ENCODE assay signal across 16 cellular contexts in genomic region chr7:94481246-94481645, GRCh38. TPM values are rescaled to one million over a fixed set of nuclear protein-coding genes. Genes with fewer than 3 reads are reported as not detected.
A peak's percentile ranks its signal among the peaks of the same experiment; 100 is the strongest.
DNase-seq lines count a peak whose midpoint lies in the region; ATAC-seq, FAIRE-seq and TF ChIP-seq lines count a peak whose summit lies in the region.
"Had no signal": no experiment of that assay in that cellular context is flagged by ENCODE, and none has a peak within 500 bp of the region (broad histone marks: within the 10 kb centered on the region; RNA-seq: fewer than 3 reads in every experiment).

No MANE protein-coding gene starts in this region.

- H3K4me3 ChIP-seq in heart right ventricle: no peak overlapping the region
- H3K4me3 ChIP-seq in endothelial cell of umbilical vein (replicated peaks in 1 of 3; ENCODE audit: insufficient read depth in 1 of 3, low read depth in 1 of 3, low read length in 3 of 3): no peak overlapping the region
- H3K4me3 ChIP-seq: BLaER1 treated with 17β-estradiol and CSF1 and Interleukin-3, amounts not matched to agents 10 nM and 100 nM had no signal

- CTCF ChIA-PET in endothelial cell of umbilical vein (lab: Charles Lee): interaction anchor here (0.8 to 1.5 kb wide), 2 partner anchors 32 to 766 kb away, joined by 3 to 5 read pairs; no protein-coding TSS in a partner anchor

- H2AFZ ChIP-seq in endothelial cell of umbilical vein (ENCODE audit: low read depth, low read length): no peak overlapping the region

- H3K9ac ChIP-seq in endothelial cell of umbilical vein (replicated peaks; ENCODE audit: extremely low read depth, insufficient read depth, low read length): no peak overlapping the region
- H3K9ac ChIP-seq: BLaER1 treated with 17β-estradiol and CSF1 and Interleukin-3, amounts not matched to agents 10 nM and 100 nM had no signal

- peaks cover 0 to 3% of the 10 kb centered on the region in 2 donors for H3K9me3 Mint-ChIP-seq in stimulated activated naive CD8-positive, alpha-beta T cell treated with anti-CD3 and anti-CD28 coated beads, Interleukin-15, amount 100 ng/mL, for 72 hours
- H3K9me3 Mint-ChIP-seq: H9 had no signal

- DNase-seq in heart right ventricle (no peak), left cardiac atrium (no peak), endothelial cell of umbilical vein (ENCODE audit: low read depth, low spot score) (peak; percentile 68), pulmonary artery endothelial cell (ENCODE audit: low read depth, low spot score) (peak; percentile 22)
- DNase-seq in stimulated activated naive CD8-positive, alpha-beta T cell treated with anti-CD3 and anti-CD28 coated beads, Interleukin-15, amount 100 ng/mL, for 72 hours: no peak
- DNase-seq: Caco-2; CD4-positive, CD25-positive, alpha-beta regulatory T cell; DMS79 treated with DMSO at 0.1 percent for 48 hours; GF-D8; H9; IMR-90 had no signal

- H3K4me3 Mint-ChIP-seq in stimulated activated naive CD8-positive, alpha-beta T cell treated with anti-CD3 and anti-CD28 coated beads, Interleukin-15, amount 100 ng/mL, for 72 hours: no peak overlapping the region
- H3K4me3 Mint-ChIP-seq: B cell; CD4-positive, CD25-positive, alpha-beta regulatory T cell; H9 had no signal

- H3K27ac Mint-ChIP-seq in stimulated activated naive CD8-positive, alpha-beta T cell treated with anti-CD3 and anti-CD28 coated beads, Interleukin-15, amount 100 ng/mL, for 72 hours: no peak overlapping the region
- H3K27ac Mint-ChIP-seq: B cell; CD4-positive, CD25-positive, alpha-beta regulatory T cell; H9 had no signal

- BruUV-seq in endothelial cell of umbilical vein (replicated peaks; lab: Mats Ljungman, UMichigan): no TSS peak

- TF ChIP-seq CTCF in heart right ventricle (IDR thresholded peaks at IDR 0.05) (no peak), endothelial cell of umbilical vein (IDR thresholded peaks at IDR 0.05; ENCODE audit: extremely low read depth in 1 of 2, insufficient read depth in 1 of 2, low read depth in 1 of 2, low read length in 2 of 2) (no peak)

- peaks cover 0 to 6% (median 0%) of the 10 kb centered on the region in 9 donors for H3K4me1 ChIP-seq in heart right ventricle
- H3K4me1 ChIP-seq in endothelial cell of umbilical vein (ENCODE audit: control insufficient read depth, extremely low read depth, insufficient read depth, low read length): no peaks in the 10 kb centered on the region
- H3K4me1 ChIP-seq: BLaER1 treated with 17β-estradiol and CSF1 and Interleukin-3, amounts not matched to agents 10 nM and 100 nM; Caco-2 had no signal

- intact Hi-C loops in heart right ventricle (cut with DNase I) (no loop called here), left cardiac atrium (cut with DNase I) (no loop called here), endothelial cell of umbilical vein (cut with micrococcal nuclease) (no loop called here)

- H3K4me2 ChIP-seq in endothelial cell of umbilical vein (ENCODE audit: insufficient read depth, low read length): no peak overlapping the region
- H3K4me2 ChIP-seq: BLaER1 treated with 17β-estradiol and CSF1 and Interleukin-3, amounts not matched to agents 10 nM and 100 nM had no signal

- H4K20me1 ChIP-seq in endothelial cell of umbilical vein (replicated peaks; ENCODE audit: control insufficient read depth, extremely low read depth, insufficient read depth, low read length): no peaks in the 10 kb centered on the region
- H4K20me1 ChIP-seq: BLaER1 treated with 17β-estradiol and CSF1 and Interleukin-3, amounts not matched to agents 10 nM and 100 nM had no signal

- H3K9me1 ChIP-seq in endothelial cell of umbilical vein (replicated peaks; ENCODE audit: control insufficient read depth, extremely low read depth, insufficient read depth, low read length): no peaks in the 10 kb centered on the region

- peak; percentile 74 for FAIRE-seq in endothelial cell of umbilical vein (lab: Jason Lieb, UNC)
- FAIRE-seq: H1, HTR-8/SVneo had no signal

- H3K27ac ChIP-seq in heart right ventricle (peak overlapping the region in 8 of 10 donors; percentile 22 to 73 (median 43)), endothelial cell of umbilical vein (ENCODE audit: insufficient read depth, low read depth, low read length) (no peak overlapping the region)
- H3K27ac ChIP-seq: BLaER1 treated with 17β-estradiol and CSF1 and Interleukin-3, amounts not matched to agents 10 nM and 100 nM had no signal

- 57 to 79% methylated on average over 4 of the region's 4 CpGs for WGBS in heart right ventricle, 2 donors

- no peaks in the 10 kb centered on the region for H3K4me1 Mint-ChIP-seq in stimulated activated naive CD8-positive, alpha-beta T cell treated with anti-CD3 and anti-CD28 coated beads, Interleukin-15, amount 100 ng/mL, for 72 hours
- H3K4me1 Mint-ChIP-seq: B cell; CD4-positive, CD25-positive, alpha-beta regulatory T cell; H9 had no signal

- peaks cover 22% of the 10 kb centered on the region for H3K27me3 Mint-ChIP-seq in stimulated activated naive CD8-positive, alpha-beta T cell treated with anti-CD3 and anti-CD28 coated beads, Interleukin-15, amount 100 ng/mL, for 72 hours

- no peak for TF ChIP-seq POLR2A in endothelial cell of umbilical vein (IDR thresholded peaks at IDR 0.05; ENCODE audit: low read depth, low read length)

- no peaks in the 10 kb centered on the region for H3K79me2 ChIP-seq in endothelial cell of umbilical vein (ENCODE audit: control insufficient read depth, insufficient read depth, low read length)

- dilution Hi-C loops in endothelial cell of umbilical vein (cut with MboI; ENCODE audit: extremely low pct_ligation_motif_present, low sequenced_read_pairs): no loop called here

- H3K9me3 ChIP-seq in heart right ventricle: no peaks in the 10 kb centered on the region
- no peaks in the 10 kb centered on the region for H3K9me3 ChIP-seq in endothelial cell of umbilical vein (replicated peaks; ENCODE audit: control insufficient read depth, insufficient read depth, low read length)
- H3K9me3 ChIP-seq: BLaER1 treated with 17β-estradiol and CSF1 and Interleukin-3, amounts not matched to agents 10 nM and 100 nM; Caco-2 had no signal

- peaks cover 0 to 6% (median 0%) of the 10 kb centered on the region in 7 donors for H3K27me3 ChIP-seq in heart right ventricle
- H3K27me3 ChIP-seq in endothelial cell of umbilical vein (ENCODE audit: control insufficient read depth in 2 of 2, insufficient read depth in 2 of 2, low read length in 2 of 2): peaks cover 0 to 3% of the 10 kb centered on the region in 2 experiments
- H3K27me3 ChIP-seq: BLaER1 treated with 17β-estradiol and CSF1 and Interleukin-3, amounts not matched to agents 10 nM and 100 nM had no signal

- no peaks in the 10 kb centered on the region for H3K36me3 ChIP-seq in heart right ventricle
- H3K36me3 ChIP-seq in endothelial cell of umbilical vein (ENCODE audit: control insufficient read depth in 2 of 2, extremely low read depth in 1 of 2, insufficient read depth in 2 of 2, low read length in 2 of 2): no peaks in the 10 kb centered on the region
- H3K36me3 ChIP-seq: BLaER1 treated with 17β-estradiol and CSF1 and Interleukin-3, amounts not matched to agents 10 nM and 100 nM had no signal

- POLR2A ChIA-PET in endothelial cell of umbilical vein (lab: Charles Lee): no interaction called here

- peak in 4 of 8 donors; percentile 57 to 89 (median 74) for ATAC-seq in heart right ventricle
- no peak for ATAC-seq in left cardiac atrium
- no peak for ATAC-seq in GM21515 (IDR thresholded peaks at IDR 0.05; ENCODE audit: unreplicated experiment)
- no peak for ATAC-seq in stimulated activated naive CD8-positive, alpha-beta T cell treated with anti-CD3 and anti-CD28 coated beads, Interleukin-15, amount 100 ng/mL, for 72 hours

TF ChIP-seq in endothelial cell of umbilical vein, 7 proteins besides CTCF, POLR2A, EP300 and RAD21:
- no peak for TF ChIP-seq FOS (IDR thresholded peaks at IDR 0.05; ENCODE audit: borderline replicate concordance, insufficient read depth, low read length)

RNA-seq across cellular contexts. Expression of gene CASD1, which starts 28.4 kb away (rescaled TPM):
- total RNA-seq in heart right ventricle (10 to 100 TPM; 15.3 to 26.9 (median 20.6) TPM), left cardiac atrium (10 to 100 TPM; 20.1 to 20.2 TPM), endothelial cell of umbilical vein (14.0 and 16.0 TPM in 2 replicates), pulmonary artery endothelial cell (11.0 and 16.6 TPM in 2 replicates)
- polyA plus RNA-seq in heart right ventricle (10 to 100 TPM in 1 of 2 donors, 1 to 10 TPM in 1; 8.6 to 13.0 TPM), endothelial cell of umbilical vein (6.1 and 8.6 TPM in 2 replicates)
- 5.6 and 5.7 TPM in 2 replicates for polyA plus RNA-seq in endothelial cell of umbilical vein (2011; cell fraction: cytosol; rRNA removed)
- polyA plus RNA-seq in endothelial cell of umbilical vein (2011; cell fraction: nucleus; rRNA removed): 17.7 and 28.5 TPM in 2 replicates
- polyA plus RNA-seq in endothelial cell of umbilical vein (2012): 6.1 and 8.3 TPM in 2 replicates
- polyA minus RNA-seq in endothelial cell of umbilical vein: 13.6 and 15.2 TPM in 2 replicates
- 2.5 TPM for polyA minus RNA-seq in endothelial cell of umbilical vein (2011; cell fraction: cytosol; rRNA and poly(A)+ RNA removed)
- polyA minus RNA-seq in endothelial cell of umbilical vein (2011; cell fraction: nucleus; rRNA and poly(A)+ RNA removed): 29.2 and 41.9 TPM in 2 replicates

Comparison
In these comparisons a context has a peak if more than half of its experiments do, and no peak if none do; other contexts are left out.
1. DNase-seq: peak in endothelial cell of umbilical vein (single experiment) and pulmonary artery endothelial cell (single experiment); none in heart right ventricle (0 of 2), left cardiac atrium (single experiment) and stimulated activated naive CD8-positive, alpha-beta T cell treated with anti-CD3 and anti-CD28 coated beads, Interleukin-15, amount 100 ng/mL, for 72 hours (0 of 2).